8 cellular contexts compared by ENCODE assay signal in genomic region chr10:11684717-11685645, GRCh38. TPM values are rescaled to one million over a fixed set of nuclear protein-coding genes. Genes with fewer than 3 reads are reported as not detected.
DNase-seq lines count a peak whose midpoint lies in the region; ATAC-seq, FAIRE-seq and TF ChIP-seq lines count a peak whose summit lies in the region.

No MANE protein-coding gene starts in this region.

- H4K20me1 ChIP-seq in endothelial cell of umbilical vein (replicated peaks; ENCODE audit: control insufficient read depth, extremely low read depth, insufficient read depth, low read length), result no peaks in the 10 kb centered on the region

- peaks cover 35% of the 10 kb centered on the region for H3K4me1 ChIP-seq in endothelial cell of umbilical vein (ENCODE audit: control insufficient read depth, extremely low read depth, insufficient read depth, low read length)
- peaks cover 23% of the 10 kb centered on the region for H3K4me1 ChIP-seq in mucosa of stomach (ENCODE audit: control insufficient read depth, insufficient read depth, low read length)

- H3K9me3 Mint-ChIP-seq in activated CD4-positive, alpha-beta memory T cell treated with anti-CD3 and anti-CD28 coated beads, Interleukin-2, amount 10 ng/mL, durations not matched to agents 7 days and 5 days, result no peaks in the 10 kb centered on the region
- H3K9me3 Mint-ChIP-seq in stimulated activated memory B cell treated with anti-CD40 and anti-IgM and Interleukin-4, amounts not matched to agents 10 μg/mL and 1 μg/mL and 100 μg/mL, for 72 hours, result no peaks in the 10 kb centered on the region

- FAIRE-seq in endothelial cell of umbilical vein (lab: Jason Lieb, UNC), result no peak

- TF ChIP-seq POLR2A in endothelial cell of umbilical vein (IDR thresholded peaks at IDR 0.05; ENCODE audit: low read depth, low read length), result no peak

- H3K27ac ChIP-seq in endothelial cell of umbilical vein (ENCODE audit: insufficient read depth, low read depth, low read length), result peak overlapping the region; percentile 98

- H3K4me2 ChIP-seq in endothelial cell of umbilical vein (ENCODE audit: insufficient read depth, low read length), result peak overlapping the region; percentile 73

- no peaks in the 10 kb centered on the region for H3K79me2 ChIP-seq in endothelial cell of umbilical vein (ENCODE audit: control insufficient read depth, insufficient read depth, low read length)

- H3K27me3 Mint-ChIP-seq in activated CD4-positive, alpha-beta memory T cell treated with anti-CD3 and anti-CD28 coated beads, Interleukin-2, amount 10 ng/mL, durations not matched to agents 7 days and 5 days, result peaks cover 12% of the 10 kb centered on the region
- H3K27me3 Mint-ChIP-seq in stimulated activated memory B cell treated with anti-CD40 and anti-IgM and Interleukin-4, amounts not matched to agents 10 μg/mL and 1 μg/mL and 100 μg/mL, for 72 hours, result no peaks in the 10 kb centered on the region

- H3K9me1 ChIP-seq in endothelial cell of umbilical vein (replicated peaks; ENCODE audit: control insufficient read depth, extremely low read depth, insufficient read depth, low read length), result no peaks in the 10 kb centered on the region

- peak overlapping the region; percentile 49 for H2AFZ ChIP-seq in endothelial cell of umbilical vein (ENCODE audit: low read depth, low read length)

- CTCF ChIA-PET in activated CD4-positive, alpha-beta memory T cell treated with anti-CD3 and anti-CD28 coated beads, Interleukin-2, amount 10 ng/mL, durations not matched to agents 7 days and 5 days (lab: Charles Lee), result interaction anchor here (0.9 to 1.5 kb wide), 3 partner anchors 65 to 414 kb away, joined by 3 to 4 read pairs (median 4); no protein-coding TSS in a partner anchor
- CTCF ChIA-PET in endothelial cell of umbilical vein (lab: Charles Lee), result interaction anchor here (0.8 to 2.8 kb wide), 13 partner anchors 10 to 170 kb away, joined by 3 to 13 read pairs (median 4); partner anchors contain the start of gene USP6NL

- POLR2A ChIA-PET in activated CD4-positive, alpha-beta memory T cell treated with anti-CD3 and anti-CD28 coated beads, Interleukin-2, amount 10 ng/mL, durations not matched to agents 7 days and 5 days (lab: Charles Lee), result interaction anchor here (0.8 to 1.3 kb wide), 2 partner anchors 25 to 53 kb away, joined by 4 read pairs; no protein-coding TSS in a partner anchor
- POLR2A ChIA-PET in endothelial cell of umbilical vein (lab: Charles Lee), result no interaction called here

- H3K4me3 ChIP-seq in endothelial cell of umbilical vein (replicated peaks in 1 of 3; ENCODE audit: insufficient read depth in 1 of 3, low read depth in 1 of 3, low read length in 3 of 3), result peak overlapping the region in 2 of 3 experiments; percentile 6 to 47
- no peak overlapping the region for H3K4me3 ChIP-seq in mucosa of stomach (ENCODE audit: low read length)

- H3K9me3 ChIP-seq in endothelial cell of umbilical vein (replicated peaks; ENCODE audit: control insufficient read depth, insufficient read depth, low read length) (no peaks in the 10 kb centered on the region), mucosa of stomach (ENCODE audit: control insufficient read depth, low read length) (no peaks in the 10 kb centered on the region)

- peak; percentile 72 for ATAC-seq in GM21786 (IDR thresholded peaks at IDR 0.05; ENCODE audit: unreplicated experiment)
- ATAC-seq in stimulated activated memory B cell treated with anti-CD40 and anti-IgM and Interleukin-4, amounts not matched to agents 10 μg/mL and 1 μg/mL and 100 μg/mL, for 72 hours, result peak; percentile 90

- peak overlapping the region; percentile 91 for H3K27ac Mint-ChIP-seq in activated CD4-positive, alpha-beta memory T cell treated with anti-CD3 and anti-CD28 coated beads, Interleukin-2, amount 10 ng/mL, durations not matched to agents 7 days and 5 days
- peak overlapping the region; percentile 98 for H3K27ac Mint-ChIP-seq in stimulated activated memory B cell treated with anti-CD40 and anti-IgM and Interleukin-4, amounts not matched to agents 10 μg/mL and 1 μg/mL and 100 μg/mL, for 72 hours

- intact Hi-C loops in endothelial cell of umbilical vein (cut with micrococcal nuclease), result loop anchor here (1.0 to 2.0 kb wide), 4 partner anchors 11 to 133 kb away; partner anchors contain the start of gene USP6NL

- peak overlapping the region; percentile 59 for H3K4me3 Mint-ChIP-seq in activated CD4-positive, alpha-beta memory T cell treated with anti-CD3 and anti-CD28 coated beads, Interleukin-2, amount 10 ng/mL, durations not matched to agents 7 days and 5 days
- H3K4me3 Mint-ChIP-seq in stimulated activated memory B cell treated with anti-CD40 and anti-IgM and Interleukin-4, amounts not matched to agents 10 μg/mL and 1 μg/mL and 100 μg/mL, for 72 hours, result peak overlapping the region; percentile 91

- H3K36me3 ChIP-seq in endothelial cell of umbilical vein (ENCODE audit: control insufficient read depth in 2 of 2, extremely low read depth in 1 of 2, insufficient read depth in 2 of 2, low read length in 2 of 2), result no peaks in the 10 kb centered on the region
- H3K36me3 ChIP-seq in mucosa of stomach (ENCODE audit: control insufficient read depth, insufficient read depth, low read length), result no peaks in the 10 kb centered on the region

- dilution Hi-C loops in endothelial cell of umbilical vein (cut with MboI; ENCODE audit: extremely low pct_ligation_motif_present, low sequenced_read_pairs), result no loop called here

- TSS peak; percentile 99 for BruUV-seq in endothelial cell of umbilical vein (replicated peaks; lab: Mats Ljungman, UMichigan)

- no peak for TF ChIP-seq CTCF in endothelial cell of umbilical vein (IDR thresholded peaks at IDR 0.05; ENCODE audit: extremely low read depth in 1 of 2, insufficient read depth in 1 of 2, low read depth in 1 of 2, low read length in 2 of 2)

- H3K27me3 ChIP-seq in endothelial cell of umbilical vein (ENCODE audit: control insufficient read depth in 2 of 2, insufficient read depth in 2 of 2, low read length in 2 of 2) (no peaks in the 10 kb centered on the region), mucosa of stomach (ENCODE audit: control insufficient read depth, insufficient read depth, low read length) (no peaks in the 10 kb centered on the region)

- peak overlapping the region; percentile 85 for H3K9ac ChIP-seq in endothelial cell of umbilical vein (replicated peaks; ENCODE audit: extremely low read depth, insufficient read depth, low read length)
- peak overlapping the region; percentile 2 for H3K9ac ChIP-seq in mucosa of stomach (ENCODE audit: low read length)

- no peaks in the 10 kb centered on the region for H3K36me3 Mint-ChIP-seq in activated CD4-positive, alpha-beta memory T cell treated with anti-CD3 and anti-CD28 coated beads, Interleukin-2, amount 10 ng/mL, durations not matched to agents 7 days and 5 days (ENCODE audit: low read depth)
- H3K36me3 Mint-ChIP-seq in stimulated activated memory B cell treated with anti-CD40 and anti-IgM and Interleukin-4, amounts not matched to agents 10 μg/mL and 1 μg/mL and 100 μg/mL, for 72 hours, result no peaks in the 10 kb centered on the region

- DNase-seq in GDM1 (lab: John Stamatoyannopoulos, UW), result peak; percentile 62
- peak; percentile 71 for DNase-seq in LHCN-M2 (ENCODE audit: low read depth)
- DNase-seq in activated CD4-positive, alpha-beta memory T cell treated with anti-CD3 and anti-CD28 coated beads, Interleukin-2, amount 10 ng/mL, durations not matched to agents 7 days and 5 days, result peak; percentile 58
- peak; percentile 89 for DNase-seq in endothelial cell of umbilical vein (ENCODE audit: low read depth, low spot score)
- no peak for DNase-seq in NCI-H526 (lab: John Stamatoyannopoulos, UW)

- peaks cover 19% of the 10 kb centered on the region for H3K4me1 Mint-ChIP-seq in activated CD4-positive, alpha-beta memory T cell treated with anti-CD3 and anti-CD28 coated beads, Interleukin-2, amount 10 ng/mL, durations not matched to agents 7 days and 5 days
- peaks cover 83% of the 10 kb centered on the region for H3K4me1 Mint-ChIP-seq in stimulated activated memory B cell treated with anti-CD40 and anti-IgM and Interleukin-4, amounts not matched to agents 10 μg/mL and 1 μg/mL and 100 μg/mL, for 72 hours

TF ChIP-seq in endothelial cell of umbilical vein, 7 proteins besides CTCF, POLR2A, EP300 and RAD21:
- TF ChIP-seq JUN (IDR thresholded peaks at IDR 0.05; ENCODE audit: borderline replicate concordance, insufficient read depth, insufficient read length, low read depth) (peak; percentile 94), FOS (IDR thresholded peaks at IDR 0.05; ENCODE audit: borderline replicate concordance, insufficient read depth, low read length) (peak; percentile 89), EZH2 (IDR thresholded peaks at IDR 0.05; ENCODE audit: borderline replicate concordance, low read depth, low read length, severe bottlenecking) (no peak), MAX (IDR thresholded peaks at IDR 0.05; ENCODE audit: insufficient read depth, insufficient read length) (no peak), MYC (IDR thresholded peaks at IDR 0.05; ENCODE audit: low read depth, low read length) (no peak), POLR2AphosphoS5 (IDR thresholded peaks at IDR 0.05; ENCODE audit: insufficient read depth, low read depth, low read length) (peak; percentile 35), GATA2 (IDR thresholded peaks at IDR 0.05; ENCODE audit: insufficient read depth, insufficient read length, low read depth, low read length) (peak; percentile 63)
TF ChIP-seq in endothelial cell of umbilical vein: peak in this region for 4.

RNA-seq across cellular contexts. Expression of gene ECHDC3, which starts 57.2 kb away (rescaled TPM):
- 3.2 and 6.5 TPM in 2 replicates for total RNA-seq in LHCN-M2 (2014; rRNA removed)
- polyA plus RNA-seq in LHCN-M2 (2012), result 1.5 TPM
- total RNA-seq in activated CD4-positive, alpha-beta memory T cell treated with anti-CD3 and anti-CD28 coated beads, Interleukin-2, amount 10 ng/mL, durations not matched to agents 7 days and 5 days, result not detected
- total RNA-seq in endothelial cell of umbilical vein, result 3.7 and 6.0 TPM in 2 replicates
- 6.1 and 7.3 TPM in 2 replicates for polyA plus RNA-seq in endothelial cell of umbilical vein
- 5.5 and 5.9 TPM in 2 replicates for polyA plus RNA-seq in endothelial cell of umbilical vein (2011; cell fraction: cytosol; rRNA removed)
- polyA plus RNA-seq in endothelial cell of umbilical vein (2011; cell fraction: nucleus; rRNA removed), result 4.3 and 5.0 TPM in 2 replicates
- 6.5 and 7.7 TPM in 2 replicates for polyA plus RNA-seq in endothelial cell of umbilical vein (2012)
- 2.3 and 5.2 TPM in 2 replicates for polyA minus RNA-seq in endothelial cell of umbilical vein
- 3.3 TPM for polyA minus RNA-seq in endothelial cell of umbilical vein (2011; cell fraction: cytosol; rRNA and poly(A)+ RNA removed)
- polyA minus RNA-seq in endothelial cell of umbilical vein (2011; cell fraction: nucleus; rRNA and poly(A)+ RNA removed), result 2.7 TPM in 2 replicates

Comparison
In these comparisons a context has a peak if more than half of its experiments do, and no peak if none do; other contexts are left out.
1. DNase-seq: peak in GDM1 (single experiment), LHCN-M2 (single experiment), activated CD4-positive, alpha-beta memory T cell treated with anti-CD3 and anti-CD28 coated beads, Interleukin-2, amount 10 ng/mL, durations not matched to agents 7 days and 5 days (single experiment) and endothelial cell of umbilical vein (single experiment); none in NCI-H526 (0 of 2).